Comparison of ENCODE assay signal across 8 cellular contexts in the genomic region with DNA sequence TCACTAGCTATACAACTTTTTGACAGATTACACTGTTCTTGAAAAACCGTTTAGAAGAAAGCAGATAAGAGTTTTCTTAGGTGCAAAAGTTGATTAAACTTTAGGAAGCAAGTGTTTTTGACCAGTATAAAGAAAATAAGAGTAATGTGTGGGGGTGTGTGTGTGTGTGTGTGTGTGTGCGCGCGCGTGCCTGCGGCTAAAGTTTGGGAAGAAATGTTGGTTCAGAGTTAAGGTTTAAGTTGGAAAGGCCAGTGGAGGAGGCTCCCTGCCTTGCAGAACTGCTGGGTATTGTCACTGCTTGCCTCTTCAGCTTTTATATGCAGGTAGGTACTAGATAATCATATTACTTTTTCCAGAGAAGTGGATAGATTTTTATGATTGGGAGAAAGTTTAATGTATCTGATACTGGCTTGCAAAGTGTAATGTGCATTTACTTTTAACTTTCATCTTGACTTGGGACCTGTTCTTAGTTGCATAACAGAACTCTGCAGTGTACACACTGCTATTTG. TPM values are rescaled to one million over a fixed set of nuclear protein-coding genes. Genes with fewer than 3 reads are reported as not detected.
DNase-seq lines count a peak whose midpoint lies in the region; TF ChIP-seq lines count a peak whose summit lies in the region.

No MANE protein-coding gene starts in this region.

- peak overlapping the region; percentile 80 for H3K4me3 ChIP-seq in BJ (ENCODE audit: low read depth, low read length)
- peak overlapping the region; percentile 87 for H3K4me3 ChIP-seq in LNCaP clone FGC (ENCODE audit: low read depth, low read length)

- no peaks in the 10 kb centered on the region for H3K36me3 ChIP-seq in BJ (ENCODE audit: control insufficient read depth, insufficient read depth, low read length)

- peaks cover 44% of the 10 kb centered on the region for H3K4me1 Mint-ChIP-seq in chondrocyte (ENCODE audit: low read depth)
- H3K4me1 Mint-ChIP-seq in nephron, result peaks cover 50% of the 10 kb centered on the region

- TF ChIP-seq CTCF in BJ (IDR thresholded peaks at IDR 0.05; ENCODE audit: insufficient read depth, low read depth, low read length) (no peak), LNCaP clone FGC (IDR thresholded peaks at IDR 0.05; ENCODE audit: control insufficient read depth, extremely low read depth, insufficient read depth) (no peak), chondrocyte (IDR thresholded peaks at IDR 0.05) (no peak), nephron (IDR thresholded peaks at IDR 0.05; ENCODE audit: unreplicated experiment in 3 of 3) (no peak)

- no peaks in the 10 kb centered on the region for H3K9me3 Mint-ChIP-seq in chondrocyte (ENCODE audit: low read depth)
- no peaks in the 10 kb centered on the region for H3K9me3 Mint-ChIP-seq in nephron

- H3K27ac Mint-ChIP-seq in chondrocyte (ENCODE audit: unreplicated experiment) (peak overlapping the region; percentile 88), nephron (peak overlapping the region; percentile 90 to 94 (median 93))

- H3K4me3 Mint-ChIP-seq in chondrocyte (ENCODE audit: unreplicated experiment), result peak overlapping the region; percentile 80
- H3K4me3 Mint-ChIP-seq in nephron, result peak overlapping the region; percentile 89 to 95 (median 94)

- no peaks in the 10 kb centered on the region for H3K27me3 Mint-ChIP-seq in chondrocyte (ENCODE audit: low read depth)
- no peaks in the 10 kb centered on the region for H3K27me3 Mint-ChIP-seq in nephron (ENCODE audit: low read depth)

- H3K27me3 ChIP-seq in BJ (ENCODE audit: control insufficient read depth, insufficient read depth, low read length), result no peaks in the 10 kb centered on the region

- POLR2A ChIA-PET in BJ (lab: Charles Lee), result no interaction called here

- H3K36me3 Mint-ChIP-seq in chondrocyte (ENCODE audit: low read depth), result no peaks in the 10 kb centered on the region
- H3K36me3 Mint-ChIP-seq in nephron (ENCODE audit: low read depth), result peaks cover 16% of the 10 kb centered on the region

- DNase-seq in BJ (ENCODE audit: low read depth) (no peak), LNCaP clone FGC (ENCODE audit: low read depth) (no peak), chondrocyte (ENCODE audit: low spot score) (no peak), RPMI8226 (no peak), NCI-H524 (lab: John Stamatoyannopoulos, UW) (no peak), NCI-H446 treated with DMSO at 0.1 percent for 48 hours (lab: John Stamatoyannopoulos, UW) (no peak), NCI-H2196 treated with DMSO at 0.1 percent for 48 hours (lab: John Stamatoyannopoulos, UW; ENCODE audit: unreplicated experiment) (no peak)

- CTCF ChIA-PET in BJ (lab: Yijun Ruan, JAX), result interaction anchor here (0.7 to 3.2 kb wide), 2 partner anchors 36 to 48 kb away, joined by 4 to 13 read pairs; no protein-coding TSS in a partner anchor

RNA-seq across cellular contexts. Expression of a gene that starts 2.0 kb away (rescaled TPM):
- polyA plus RNA-seq in BJ (2011; rRNA removed), result 11.8 and 15.1 TPM in 2 replicates
- 25.4 and 29.3 TPM in 2 replicates for polyA minus RNA-seq in BJ (2011; rRNA and poly(A)+ RNA removed)
- total RNA-seq in chondrocyte, result 56.2 to 63.1 TPM (median 60.7 TPM) in 3 replicates
